In the genomic region with DNA sequence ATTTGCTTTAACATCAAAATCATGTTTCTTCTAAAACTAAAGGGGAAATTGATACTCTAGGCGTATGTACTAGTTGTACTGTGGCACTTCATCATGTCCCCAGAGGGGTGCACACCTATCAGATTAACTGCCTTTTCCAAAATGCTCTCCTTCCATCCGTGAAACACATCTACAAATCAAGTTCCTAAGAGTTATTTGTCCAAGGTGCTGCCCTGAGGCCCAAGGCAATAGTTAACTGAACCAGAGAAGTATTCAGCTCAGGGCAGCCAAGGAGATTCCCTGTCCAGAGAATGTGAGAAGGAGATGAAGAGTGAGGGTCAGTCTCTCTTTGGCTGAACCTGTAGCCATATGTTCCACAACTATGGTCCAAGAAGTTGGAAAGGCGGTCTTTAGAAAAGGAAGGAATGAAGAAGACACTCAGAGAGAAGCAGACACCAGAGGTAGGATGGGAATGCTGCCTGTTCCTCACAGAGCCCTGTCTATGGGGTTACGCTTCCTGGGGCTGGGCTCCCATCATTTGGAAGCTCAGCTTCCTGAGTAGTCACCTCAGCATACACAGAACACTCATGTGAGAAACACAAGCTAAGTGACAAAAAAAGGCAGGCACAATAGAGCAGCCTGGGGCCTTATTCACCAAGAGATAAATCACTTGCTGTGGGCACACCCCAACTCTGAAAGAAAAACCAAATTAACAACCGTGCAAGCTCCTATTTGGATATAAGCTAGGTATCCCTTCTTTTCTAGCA, we compare ENCODE assay signal across 1 cellular context.
TF ChIP-seq lines count a peak whose summit lies in the region.

No MANE protein-coding gene starts in this region.

TF ChIP-seq in GM23338, 12 proteins besides CTCF, POLR2A, EP300 and RAD21 (continued from another document):
- TF ChIP-seq, protein P1, sequence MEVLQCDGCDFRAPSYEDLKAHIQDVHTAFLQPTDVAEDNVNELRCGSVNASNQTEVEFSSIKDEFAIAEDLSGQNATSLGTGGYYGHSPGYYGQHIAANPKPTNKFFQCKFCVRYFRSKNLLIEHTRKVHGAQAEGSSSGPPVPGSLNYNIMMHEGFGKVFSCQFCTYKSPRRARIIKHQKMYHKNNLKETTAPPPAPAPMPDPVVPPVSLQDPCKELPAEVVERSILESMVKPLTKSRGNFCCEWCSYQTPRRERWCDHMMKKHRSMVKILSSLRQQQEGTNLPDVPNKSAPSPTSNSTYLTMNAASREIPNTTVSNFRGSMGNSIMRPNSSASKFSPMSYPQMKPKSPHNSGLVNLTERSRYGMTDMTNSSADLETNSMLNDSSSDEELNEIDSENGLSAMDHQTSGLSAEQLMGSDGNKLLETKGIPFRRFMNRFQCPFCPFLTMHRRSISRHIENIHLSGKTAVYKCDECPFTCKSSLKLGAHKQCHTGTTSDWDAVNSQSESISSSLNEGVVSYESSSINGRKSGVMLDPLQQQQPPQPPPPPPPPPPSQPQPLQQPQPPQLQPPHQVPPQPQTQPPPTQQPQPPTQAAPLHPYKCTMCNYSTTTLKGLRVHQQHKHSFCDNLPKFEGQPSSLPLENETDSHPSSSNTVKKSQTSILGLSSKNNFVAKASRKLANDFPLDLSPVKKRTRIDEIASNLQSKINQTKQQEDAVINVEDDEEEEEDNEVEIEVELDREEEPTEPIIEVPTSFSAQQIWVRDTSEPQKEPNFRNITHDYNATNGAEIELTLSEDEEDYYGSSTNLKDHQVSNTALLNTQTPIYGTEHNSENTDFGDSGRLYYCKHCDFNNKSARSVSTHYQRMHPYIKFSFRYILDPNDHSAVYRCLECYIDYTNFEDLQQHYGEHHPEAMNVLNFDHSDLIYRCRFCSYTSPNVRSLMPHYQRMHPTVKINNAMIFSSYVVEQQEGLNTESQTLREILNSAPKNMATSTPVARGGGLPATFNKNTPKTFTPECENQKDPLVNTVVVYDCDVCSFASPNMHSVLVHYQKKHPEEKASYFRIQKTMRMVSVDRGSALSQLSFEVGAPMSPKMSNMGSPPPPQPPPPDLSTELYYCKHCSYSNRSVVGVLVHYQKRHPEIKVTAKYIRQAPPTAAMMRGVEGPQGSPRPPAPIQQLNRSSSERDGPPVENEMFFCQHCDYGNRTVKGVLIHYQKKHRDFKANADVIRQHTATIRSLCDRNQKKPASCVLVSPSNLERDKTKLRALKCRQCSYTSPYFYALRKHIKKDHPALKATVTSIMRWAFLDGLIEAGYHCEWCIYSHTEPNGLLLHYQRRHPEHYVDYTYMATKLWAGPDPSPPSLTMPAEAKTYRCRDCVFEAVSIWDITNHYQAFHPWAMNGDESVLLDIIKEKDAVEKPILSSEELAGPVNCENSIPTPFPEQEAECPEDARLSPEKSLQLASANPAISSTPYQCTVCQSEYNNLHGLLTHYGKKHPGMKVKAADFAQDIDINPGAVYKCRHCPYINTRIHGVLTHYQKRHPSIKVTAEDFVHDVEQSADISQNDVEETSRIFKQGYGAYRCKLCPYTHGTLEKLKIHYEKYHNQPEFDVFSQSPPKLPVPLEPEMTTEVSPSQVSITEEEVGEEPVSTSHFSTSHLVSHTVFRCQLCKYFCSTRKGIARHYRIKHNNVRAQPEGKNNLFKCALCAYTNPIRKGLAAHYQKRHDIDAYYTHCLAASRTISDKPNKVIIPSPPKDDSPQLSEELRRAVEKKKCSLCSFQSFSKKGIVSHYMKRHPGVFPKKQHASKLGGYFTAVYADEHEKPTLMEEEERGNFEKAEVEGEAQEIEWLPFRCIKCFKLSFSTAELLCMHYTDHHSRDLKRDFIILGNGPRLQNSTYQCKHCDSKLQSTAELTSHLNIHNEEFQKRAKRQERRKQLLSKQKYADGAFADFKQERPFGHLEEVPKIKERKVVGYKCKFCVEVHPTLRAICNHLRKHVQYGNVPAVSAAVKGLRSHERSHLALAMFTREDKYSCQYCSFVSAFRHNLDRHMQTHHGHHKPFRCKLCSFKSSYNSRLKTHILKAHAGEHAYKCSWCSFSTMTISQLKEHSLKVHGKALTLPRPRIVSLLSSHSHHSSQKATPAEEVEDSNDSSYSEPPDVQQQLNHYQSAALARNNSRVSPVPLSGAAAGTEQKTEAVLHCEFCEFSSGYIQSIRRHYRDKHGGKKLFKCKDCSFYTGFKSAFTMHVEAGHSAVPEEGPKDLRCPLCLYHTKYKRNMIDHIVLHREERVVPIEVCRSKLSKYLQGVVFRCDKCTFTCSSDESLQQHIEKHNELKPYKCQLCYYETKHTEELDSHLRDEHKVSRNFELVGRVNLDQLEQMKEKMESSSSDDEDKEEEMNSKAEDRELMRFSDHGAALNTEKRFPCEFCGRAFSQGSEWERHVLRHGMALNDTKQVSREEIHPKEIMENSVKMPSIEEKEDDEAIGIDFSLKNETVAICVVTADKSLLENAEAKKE (CRISPR knock-in tag; IDR thresholded peaks at IDR 0.05), result no peak
- no peak for TF ChIP-seq ZNF331 (CRISPR knock-in tag; IDR thresholded peaks at IDR 0.05; ENCODE audit: low read depth)
- TF ChIP-seq EZH2 (IDR thresholded peaks at IDR 0.05; ENCODE audit: low read depth, unreplicated experiment), result no peak
- no peak for TF ChIP-seq CREB1 (CRISPR knock-in tag; IDR thresholded peaks at IDR 0.05; ENCODE audit: low read depth)
- TF ChIP-seq ZNF114 (CRISPR knock-in tag; IDR thresholded peaks at IDR 0.05), result no peak
- TF ChIP-seq POLR2AphosphoS5 (IDR thresholded peaks at IDR 0.05; ENCODE audit: low read depth), result no peak
